Comparison of ENCODE assay signal across 1 cellular context in genomic region chr1:231407049-231407448, GRCh38.
TF ChIP-seq lines count a peak whose summit lies in the region.

No MANE protein-coding gene starts in this region.

TF ChIP-seq in HCT116, 20 proteins besides CTCF, POLR2A, EP300 and RAD21 (continued from another document):
- TF ChIP-seq, protein P1, sequence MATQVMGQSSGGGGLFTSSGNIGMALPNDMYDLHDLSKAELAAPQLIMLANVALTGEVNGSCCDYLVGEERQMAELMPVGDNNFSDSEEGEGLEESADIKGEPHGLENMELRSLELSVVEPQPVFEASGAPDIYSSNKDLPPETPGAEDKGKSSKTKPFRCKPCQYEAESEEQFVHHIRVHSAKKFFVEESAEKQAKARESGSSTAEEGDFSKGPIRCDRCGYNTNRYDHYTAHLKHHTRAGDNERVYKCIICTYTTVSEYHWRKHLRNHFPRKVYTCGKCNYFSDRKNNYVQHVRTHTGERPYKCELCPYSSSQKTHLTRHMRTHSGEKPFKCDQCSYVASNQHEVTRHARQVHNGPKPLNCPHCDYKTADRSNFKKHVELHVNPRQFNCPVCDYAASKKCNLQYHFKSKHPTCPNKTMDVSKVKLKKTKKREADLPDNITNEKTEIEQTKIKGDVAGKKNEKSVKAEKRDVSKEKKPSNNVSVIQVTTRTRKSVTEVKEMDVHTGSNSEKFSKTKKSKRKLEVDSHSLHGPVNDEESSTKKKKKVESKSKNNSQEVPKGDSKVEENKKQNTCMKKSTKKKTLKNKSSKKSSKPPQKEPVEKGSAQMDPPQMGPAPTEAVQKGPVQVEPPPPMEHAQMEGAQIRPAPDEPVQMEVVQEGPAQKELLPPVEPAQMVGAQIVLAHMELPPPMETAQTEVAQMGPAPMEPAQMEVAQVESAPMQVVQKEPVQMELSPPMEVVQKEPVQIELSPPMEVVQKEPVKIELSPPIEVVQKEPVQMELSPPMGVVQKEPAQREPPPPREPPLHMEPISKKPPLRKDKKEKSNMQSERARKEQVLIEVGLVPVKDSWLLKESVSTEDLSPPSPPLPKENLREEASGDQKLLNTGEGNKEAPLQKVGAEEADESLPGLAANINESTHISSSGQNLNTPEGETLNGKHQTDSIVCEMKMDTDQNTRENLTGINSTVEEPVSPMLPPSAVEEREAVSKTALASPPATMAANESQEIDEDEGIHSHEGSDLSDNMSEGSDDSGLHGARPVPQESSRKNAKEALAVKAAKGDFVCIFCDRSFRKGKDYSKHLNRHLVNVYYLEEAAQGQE (IDR thresholded peaks at IDR 0.05; ENCODE audit: low read depth) = no peak
- no peak for TF ChIP-seq FOSL1 (IDR thresholded peaks at IDR 0.05; ENCODE audit: low read depth)
- TF ChIP-seq TCF7L2 (IDR thresholded peaks at IDR 0.05; ENCODE audit: borderline replicate concordance, extremely low read depth, insufficient read depth, insufficient read length) = no peak
